Comparison of ENCODE assay signal across 31 cellular contexts in genomic region chr5:112264151-112264550, GRCh38.
DNase-seq lines count a peak whose midpoint lies in the region; ATAC-seq and TF ChIP-seq lines count a peak whose summit lies in the region.
"Had no signal": no experiment of that assay in that cellular context is flagged by ENCODE, and none has a peak within 500 bp of the region (broad histone marks: within the 10 kb centered on the region; RNA-seq: fewer than 3 reads in every experiment).

No MANE protein-coding gene starts in this region.

- DNase-seq in Right ventricle myocardium superior = no peak
- DNase-seq in left cardiac atrium = no peak
- no peak for DNase-seq in heart left ventricle
- DNase-seq in Right ventricle myocardium inferior (ENCODE audit: missing footprints) = no peak
- DNase-seq in left ventricle myocardium superior = no peak
- DNase-seq in left ventricle myocardium inferior = no peak
- DNase-seq in thyroid gland = no peak
- no peak for DNase-seq in occipital lobe (lab: John Stamatoyannopoulos, UW)
- DNase-seq: 8988T; ACHN; AML-193; BE2C; C1 segment of cervical spinal cord; Caco-2; Calu3; CD4-positive, alpha-beta memory T cell; CD4-positive, alpha-beta T cell; CD4-positive, CD25-positive, alpha-beta regulatory T cell; CD8-positive, alpha-beta memory T cell; CD8-positive, alpha-beta T cell; COR-L47; DMS 273 treated with DMSO at 0.1 percent for 48 hours; DMS153; DMS53; DND-41; EL had no signal

- intact Hi-C loops in Right ventricle myocardium superior (cut with DNase I) (no loop called here), left cardiac atrium (cut with DNase I) (no loop called here), heart left ventricle (cut with DNase I) (no loop called here), Right ventricle myocardium inferior (cut with DNase I) (no loop called here), left ventricle myocardium superior (cut with micrococcal nuclease) (no loop called here), left ventricle myocardium inferior (cut with micrococcal nuclease) (no loop called here), thyroid gland (cut with DNase I) (no loop called here)

- no peak for TF ChIP-seq POLR2A in heart left ventricle (IDR thresholded peaks at IDR 0.05)
- no peak for TF ChIP-seq POLR2A in thyroid gland (IDR thresholded peaks at IDR 0.05)

- H3K36me3 ChIP-seq in heart left ventricle (peaks cover 0 to 59% (median 15%) of the 10 kb centered on the region in 9 donors), left ventricle myocardium inferior (peaks cover 29% of the 10 kb centered on the region), thyroid gland (no peaks in the 10 kb centered on the region)
- H3K36me3 ChIP-seq: BE2C; BLaER1; BLaER1 treated with 17β-estradiol and CSF1 and Interleukin-3, amounts not matched to agents 10 nM and 100 nM had no signal

- H3K4me1 ChIP-seq in heart left ventricle (peaks cover 0 to 14% (median 0%) of the 10 kb centered on the region in 12 donors), left ventricle myocardium inferior (peaks cover 29% of the 10 kb centered on the region), thyroid gland (peaks cover 5 to 18% of the 10 kb centered on the region in 2 donors)
- H3K4me1 ChIP-seq: A549; BE2C; BLaER1; BLaER1 treated with 17β-estradiol and CSF1 and Interleukin-3, amounts not matched to agents 10 nM and 100 nM; Caco-2 had no signal

- H3K27ac ChIP-seq in heart left ventricle (no peak overlapping the region), left ventricle myocardium inferior (replicated peaks) (no peak overlapping the region), thyroid gland (peak overlapping the region; percentile 53 to 76 (median 60))
- H3K27ac ChIP-seq: 22Rv1; A549; BLaER1; BLaER1 treated with 17β-estradiol and CSF1 and Interleukin-3, amounts not matched to agents 10 nM and 100 nM; C4-2B had no signal

- WGBS in heart left ventricle, 4 donors = 59 to 75% (median 62%) methylated on average over 4 of the region's 4 CpGs
- 92 to 93% methylated on average over 4 of the region's 4 CpGs for WGBS in thyroid gland, 2 donors

- H3K27me3 ChIP-seq in heart left ventricle (no peaks in the 10 kb centered on the region), left ventricle myocardium inferior (ENCODE audit: low read depth) (no peaks in the 10 kb centered on the region), thyroid gland (no peaks in the 10 kb centered on the region)
- H3K27me3 ChIP-seq: BLaER1; BLaER1 treated with 17β-estradiol and CSF1 and Interleukin-3, amounts not matched to agents 10 nM and 100 nM had no signal

- H3K4me3 ChIP-seq in heart left ventricle = no peak overlapping the region
- no peak overlapping the region for H3K4me3 ChIP-seq in left ventricle myocardium inferior
- H3K4me3 ChIP-seq in thyroid gland (replicated peaks in 1 of 3) = no peak overlapping the region
- H3K4me3 ChIP-seq: A549; BLaER1; BLaER1 treated with 17β-estradiol and CSF1 and Interleukin-3, amounts not matched to agents 10 nM and 100 nM had no signal

- H3K9me3 ChIP-seq in heart left ventricle (no peaks in the 10 kb centered on the region), left ventricle myocardium inferior (replicated peaks) (no peaks in the 10 kb centered on the region), thyroid gland (no peaks in the 10 kb centered on the region)
- H3K9me3 ChIP-seq: A549; BE2C; BLaER1; BLaER1 treated with 17β-estradiol and CSF1 and Interleukin-3, amounts not matched to agents 10 nM and 100 nM; Caco-2 had no signal

- TF ChIP-seq CTCF in heart left ventricle (IDR thresholded peaks at IDR 0.05) = no peak
- TF ChIP-seq CTCF in left ventricle myocardium inferior (IDR thresholded peaks at IDR 0.05; ENCODE audit: borderline replicate concordance) = no peak
- TF ChIP-seq CTCF in thyroid gland (IDR thresholded peaks at IDR 0.05) = no peak

- ATAC-seq in Right ventricle myocardium superior (ENCODE audit: poor library complexity) (peak; percentile 61), left cardiac atrium (no peak), heart left ventricle (peak; percentile 76 to 81 (median 78)), Right ventricle myocardium inferior (no peak), left ventricle myocardium superior (peak; percentile 78)
- ATAC-seq: A549; CD8-positive, alpha-beta T cell had no signal

Comparison
In these comparisons a context has a peak if more than half of its experiments do, and no peak if none do; other contexts are left out.
1. ATAC-seq: peak in Right ventricle myocardium superior (single experiment), heart left ventricle (4 of 4) and left ventricle myocardium superior (single experiment); none in left cardiac atrium (0 of 2) and Right ventricle myocardium inferior (single experiment).
2. H3K27ac ChIP-seq: peak in thyroid gland (3 of 3); none in heart left ventricle (0 of 12) and left ventricle myocardium inferior (single experiment).